ENCODE assay signal across 9 cellular contexts in genomic region chr16:74451951-74452758, GRCh38. TPM values are rescaled to one million over a fixed set of nuclear protein-coding genes. Genes with fewer than 3 reads are reported as not detected.
DNase-seq lines count a peak whose midpoint lies in the region; ATAC-seq, FAIRE-seq and TF ChIP-seq lines count a peak whose summit lies in the region.
"Had no signal": no experiment of that assay in that cellular context is flagged by ENCODE, and none has a peak within 500 bp of the region (broad histone marks: within the 10 kb centered on the region; RNA-seq: fewer than 3 reads in every experiment).

No MANE protein-coding gene starts in this region.

- H3K4me1 ChIP-seq in HepG2 (ENCODE audit: insufficient read depth, low read length) (peaks cover 34% of the 10 kb centered on the region), right lobe of liver (peaks cover 0 to 5% (median 0%) of the 10 kb centered on the region in 4 donors), OCI-LY7 (ENCODE audit: insufficient read depth, low read length, poor library complexity, severe bottlenecking) (peaks cover 19% of the 10 kb centered on the region), HAP-1 (no peaks in the 10 kb centered on the region)

- CTCF ChIA-PET in HepG2 (lab: Yijun Ruan, JAX; ENCODE audit: low intra/inter-chr PET ratio, low total read pairs) (no interaction called here), OCI-LY7 (lab: Charles Lee; ENCODE audit: unreplicated experiment) (no interaction called here)

- peaks cover 22% of the 10 kb centered on the region for H3K4me1 Mint-ChIP-seq in stimulated activated memory B cell treated with anti-CD40 and anti-IgM and Interleukin-4, amounts not matched to agents 10 μg/mL and 1 μg/mL and 100 μg/mL, for 72 hours
- no peaks in the 10 kb centered on the region for H3K4me1 Mint-ChIP-seq in activated T-helper 1 cell treated with anti-CD3 and anti-CD28 coated beads, Interleukin-12 subunit alpha, Interleukin-12 subunit beta, Interleukin-2, Interleukin-4 antibody, amounts not matched to agents 30 ng/mL and 10 ng/mL and 1 ng/mL, durations not matched to agents 14 hours and 24 hours and 36 hours (ENCODE audit: low read depth)

- H3K4me3 Mint-ChIP-seq in stimulated activated memory B cell treated with anti-CD40 and anti-IgM and Interleukin-4, amounts not matched to agents 10 μg/mL and 1 μg/mL and 100 μg/mL, for 72 hours, result no peak overlapping the region
- H3K4me3 Mint-ChIP-seq in activated T-helper 1 cell treated with anti-CD3 and anti-CD28 coated beads, Interleukin-12 subunit alpha, Interleukin-12 subunit beta, Interleukin-2, Interleukin-4 antibody, amounts not matched to agents 30 ng/mL and 10 ng/mL and 1 ng/mL, durations not matched to agents 14 hours and 24 hours and 36 hours, result no peak overlapping the region
- H3K4me3 Mint-ChIP-seq: T-helper 17 cell had no signal

- TF ChIP-seq POLR2A in HepG2 (IDR thresholded peaks at IDR 0.05; ENCODE audit: insufficient read depth in 1 of 2, low read depth in 2 of 2, low read length in 2 of 2), result no peak
- TF ChIP-seq POLR2A in right lobe of liver (IDR thresholded peaks at IDR 0.05), result no peak

- no peaks in the 10 kb centered on the region for H3K27me3 ChIP-seq in HepG2 (ENCODE audit: control insufficient read depth in 1 of 2, insufficient read depth in 2 of 2, low read length in 2 of 2)
- no peaks in the 10 kb centered on the region for H3K27me3 ChIP-seq in right lobe of liver
- no peaks in the 10 kb centered on the region for H3K27me3 ChIP-seq in HAP-1 (ENCODE audit: low read depth)

- H3K9me2 ChIP-seq in OCI-LY7 (ENCODE audit: insufficient read depth, low read length), result no peaks in the 10 kb centered on the region

- H3K36me3 Mint-ChIP-seq in stimulated activated memory B cell treated with anti-CD40 and anti-IgM and Interleukin-4, amounts not matched to agents 10 μg/mL and 1 μg/mL and 100 μg/mL, for 72 hours, result peaks cover 68% of the 10 kb centered on the region
- peaks cover 32% of the 10 kb centered on the region for H3K36me3 Mint-ChIP-seq in activated T-helper 1 cell treated with anti-CD3 and anti-CD28 coated beads, Interleukin-12 subunit alpha, Interleukin-12 subunit beta, Interleukin-2, Interleukin-4 antibody, amounts not matched to agents 30 ng/mL and 10 ng/mL and 1 ng/mL, durations not matched to agents 14 hours and 24 hours and 36 hours (ENCODE audit: low read depth)

- TF ChIP-seq CTCF in HepG2 (CRISPR knock-in tag; IDR thresholded peaks at IDR 0.05), result no peak
- TF ChIP-seq CTCF in right lobe of liver (IDR thresholded peaks at IDR 0.05), result no peak
- TF ChIP-seq CTCF in OCI-LY7 (conservative IDR thresholded peaks at IDR 0.05; ENCODE audit: low read length), result no peak

- in situ Hi-C loops in HepG2 (cut with HindIII; ENCODE audit: extremely low pct_ligation_motif_present, low pct_unique_long_range_greater_than_20kb) (no loop called here), HAP-1 (cut with MboI; ENCODE audit: low sequenced_read_pairs) (no loop called here)

- intact Hi-C loops in HepG2 (cut with micrococcal nuclease; ENCODE audit: unreplicated experiment) (no loop called here), right lobe of liver (cut with DNase I) (loop anchor here in 1 of 2 donors (10.0 kb wide), 1 partner anchor 173 kb away; no protein-coding TSS in a partner anchor), OCI-LY7 (cut with micrococcal nuclease; ENCODE audit: unreplicated experiment) (no loop called here)
- intact Hi-C loops in activated T-helper 1 cell treated with anti-CD3 and anti-CD28 coated beads, Interleukin-12 subunit alpha, Interleukin-12 subunit beta, Interleukin-2, Interleukin-4 antibody, amounts not matched to agents 30 ng/mL and 10 ng/mL and 1 ng/mL, durations not matched to agents 14 hours and 24 hours and 36 hours (cut with micrococcal nuclease), result no loop called here

- no peak for TF ChIP-seq RAD21 in HepG2 (CRISPR knock-in tag; IDR thresholded peaks at IDR 0.05)

- H2AFZ ChIP-seq in HepG2 (ENCODE audit: low read length), result no peak overlapping the region
- no peak overlapping the region for H2AFZ ChIP-seq in OCI-LY7 (ENCODE audit: low read length)

- BruUV-seq in HepG2 (replicated peaks; lab: Mats Ljungman, UMichigan), result TSS peak; percentile 40
- no TSS peak for BruUV-seq in OCI-LY7 (replicated peaks; lab: Mats Ljungman, UMichigan)

- no peak overlapping the region for H3K9ac ChIP-seq in HepG2 (ENCODE audit: insufficient read depth, low read depth, low read length)

- H4K20me1 ChIP-seq in HepG2 (ENCODE audit: insufficient read depth, low read length) (no peaks in the 10 kb centered on the region), OCI-LY7 (ENCODE audit: insufficient read depth, low read length) (no peaks in the 10 kb centered on the region)

- H3K27ac ChIP-seq in HepG2 (ENCODE audit: extremely low read length, insufficient read depth, low read length), result no peak overlapping the region
- H3K27ac ChIP-seq in right lobe of liver, result no peak overlapping the region
- H3K27ac ChIP-seq in OCI-LY7 (ENCODE audit: low read depth, low read length, poor library complexity, severe bottlenecking), result peak overlapping the region; percentile 53

- H3K4me3 ChIP-seq in HepG2 (replicated peaks in 1 of 3; ENCODE audit: insufficient read depth in 1 of 3, low read depth in 2 of 3, low read length in 3 of 3), result no peak overlapping the region
- H3K4me3 ChIP-seq in right lobe of liver, result no peak overlapping the region
- H3K4me3 ChIP-seq in OCI-LY7 (ENCODE audit: low read depth, low read length, poor library complexity, severe bottlenecking), result no peak overlapping the region
- H3K4me3 ChIP-seq in HAP-1, result no peak overlapping the region

- H3K27ac Mint-ChIP-seq in stimulated activated memory B cell treated with anti-CD40 and anti-IgM and Interleukin-4, amounts not matched to agents 10 μg/mL and 1 μg/mL and 100 μg/mL, for 72 hours, result peak overlapping the region; percentile 72
- H3K27ac Mint-ChIP-seq in activated T-helper 1 cell treated with anti-CD3 and anti-CD28 coated beads, Interleukin-12 subunit alpha, Interleukin-12 subunit beta, Interleukin-2, Interleukin-4 antibody, amounts not matched to agents 30 ng/mL and 10 ng/mL and 1 ng/mL, durations not matched to agents 14 hours and 24 hours and 36 hours, result no peak overlapping the region

- H3K36me3 ChIP-seq in HepG2 (replicated peaks in 1 of 2; ENCODE audit: control insufficient read depth in 1 of 2, insufficient read depth in 2 of 2, low read length in 2 of 2) (peaks cover 13 to 40% of the 10 kb centered on the region in 2 experiments), right lobe of liver (peaks cover 0 to 61% (median 23%) of the 10 kb centered on the region in 4 donors), OCI-LY7 (ENCODE audit: insufficient read depth, low read length) (peaks cover 63% of the 10 kb centered on the region), HAP-1 (replicated peaks) (peaks cover 66% of the 10 kb centered on the region)

- no peaks in the 10 kb centered on the region for H3K27me3 Mint-ChIP-seq in stimulated activated memory B cell treated with anti-CD40 and anti-IgM and Interleukin-4, amounts not matched to agents 10 μg/mL and 1 μg/mL and 100 μg/mL, for 72 hours
- H3K27me3 Mint-ChIP-seq in activated T-helper 1 cell treated with anti-CD3 and anti-CD28 coated beads, Interleukin-12 subunit alpha, Interleukin-12 subunit beta, Interleukin-2, Interleukin-4 antibody, amounts not matched to agents 30 ng/mL and 10 ng/mL and 1 ng/mL, durations not matched to agents 14 hours and 24 hours and 36 hours (ENCODE audit: insufficient read depth), result no peaks in the 10 kb centered on the region
- H3K27me3 Mint-ChIP-seq: T-helper 17 cell had no signal

- 97% methylated on average over 14 of the region's 14 CpGs for WGBS in HepG2 (ENCODE audit: low lambda C conversion rate)
- WGBS in right lobe of liver (ENCODE audit: insufficient coverage, low coverage, low lambda C conversion rate, missing lambda C conversion rate), result 67% methylated on average over 1 of the region's 14 CpGs

- no peaks in the 10 kb centered on the region for H3K9me3 ChIP-seq in HepG2 (ENCODE audit: low read length)
- H3K9me3 ChIP-seq in right lobe of liver, result no peaks in the 10 kb centered on the region
- H3K9me3 ChIP-seq in OCI-LY7 (ENCODE audit: low read length), result no peaks in the 10 kb centered on the region
- no peaks in the 10 kb centered on the region; the same call in 1 of the 2 replicates for H3K9me3 ChIP-seq in HAP-1

- no peaks in the 10 kb centered on the region for H3K79me2 ChIP-seq in HepG2 (ENCODE audit: insufficient read depth, low read length)
- no peaks in the 10 kb centered on the region for H3K79me2 ChIP-seq in OCI-LY7 (ENCODE audit: insufficient read depth, low read depth, low read length)

- no peak for ATAC-seq in HepG2
- ATAC-seq in right lobe of liver, result no peak
- ATAC-seq in HG02678 (IDR thresholded peaks at IDR 0.05; ENCODE audit: unreplicated experiment), result peak; percentile 89
- peak; percentile 95 for ATAC-seq in stimulated activated memory B cell treated with anti-CD40 and anti-IgM and Interleukin-4, amounts not matched to agents 10 μg/mL and 1 μg/mL and 100 μg/mL, for 72 hours
- no peak for ATAC-seq in GM19035 (IDR thresholded peaks at IDR 0.05; ENCODE audit: unreplicated experiment)
- ATAC-seq: T-helper 17 cell had no signal

- H3K9me3 Mint-ChIP-seq in stimulated activated memory B cell treated with anti-CD40 and anti-IgM and Interleukin-4, amounts not matched to agents 10 μg/mL and 1 μg/mL and 100 μg/mL, for 72 hours, result no peaks in the 10 kb centered on the region
- H3K9me3 Mint-ChIP-seq in activated T-helper 1 cell treated with anti-CD3 and anti-CD28 coated beads, Interleukin-12 subunit alpha, Interleukin-12 subunit beta, Interleukin-2, Interleukin-4 antibody, amounts not matched to agents 30 ng/mL and 10 ng/mL and 1 ng/mL, durations not matched to agents 14 hours and 24 hours and 36 hours, result no peaks in the 10 kb centered on the region

- FAIRE-seq in HepG2 (lab: Jason Lieb, UNC), result no peak

- POLR2A ChIA-PET in HepG2 (lab: Yijun Ruan, JAX) (no interaction called here), OCI-LY7 (lab: Charles Lee) (interaction anchor here (1.0 to 1.1 kb wide), 2 partner anchors 23 to 126 kb away, joined by 3 to 5 read pairs; no protein-coding TSS in a partner anchor)

- DNase-seq in HepG2 (ENCODE audit: low spot score) (no peak), right lobe of liver (no peak), OCI-LY7 (ENCODE audit: low spot score) (peak; percentile 70), HAP-1 (ENCODE audit: low spot score in 2 of 2) (no peak)
- DNase-seq in activated T-helper 1 cell treated with anti-CD3 and anti-CD28 coated beads, Interleukin-12 subunit alpha, Interleukin-12 subunit beta, Interleukin-2, Interleukin-4 antibody, amounts not matched to agents 30 ng/mL and 10 ng/mL and 1 ng/mL, durations not matched to agents 14 hours and 24 hours and 36 hours (ENCODE audit: low spot score), result no peak
- DNase-seq: T-helper 17 cell had no signal

- TF ChIP-seq EP300 in HepG2 (IDR thresholded peaks at IDR 0.05; ENCODE audit: low read depth in 2 of 2, low read length in 2 of 2), result no peak
- TF ChIP-seq EP300 in HepG2 (CRISPR knock-in tag; IDR thresholded peaks at IDR 0.05; ENCODE audit: borderline replicate concordance), result no peak

- no peak overlapping the region for H3K4me2 ChIP-seq in HepG2 (ENCODE audit: low read depth, low read length)
- H3K4me2 ChIP-seq in OCI-LY7 (ENCODE audit: low read length), result peak overlapping the region; percentile 33

RNA-seq across cellular contexts. Expression of gene CLEC18B, which starts 30.9 kb away (rescaled TPM):
- 0.31 TPM in 1 of 2 replicates, not detected in the other for total RNA-seq in HepG2 (2016; rRNA removed; fragmentation: Illumina TruSeq; extraction: Trizol)
- not detected in 2 replicates for total RNA-seq in HepG2 (2016; cell fraction: cytosol; rRNA removed; fragmentation: Illumina TruSeq; extraction: Trizol; ENCODE audit: low read depth)
- total RNA-seq in HepG2 (2016; cell fraction: insoluble cytoplasmic fraction; rRNA removed; fragmentation: Illumina TruSeq; extraction: Trizol), result not detected in 2 replicates
- not detected in 2 replicates for total RNA-seq in HepG2 (2016; cell fraction: membrane; rRNA removed; fragmentation: Illumina TruSeq; extraction: Trizol)
- total RNA-seq in HepG2 (2016; cell fraction: nucleus; rRNA removed; fragmentation: Illumina TruSeq; extraction: Trizol), result not detected in 2 replicates
- 0.54 and 1.1 TPM in 2 replicates for polyA plus RNA-seq in HepG2 (2011; rRNA removed)
- 0.15 and 0.23 TPM in 2 replicates for polyA plus RNA-seq in HepG2 (2011; cell fraction: cytosol; rRNA removed)
- polyA plus RNA-seq in HepG2 (2011; cell fraction: nucleus; rRNA removed), result 4.7 and 5.2 TPM in 2 replicates
- polyA plus RNA-seq in HepG2 (2012), result 0.76 and 1.5 TPM in 2 replicates
- polyA plus RNA-seq in HepG2 (2016; cell fraction: cytosol; fragmentation: Illumina TruSeq; extraction: Trizol; ENCODE audit: low read depth), result not detected in 2 replicates
- 0.15 TPM in 1 of 2 replicates, not detected in the other for polyA plus RNA-seq in HepG2 (2016; cell fraction: insoluble cytoplasmic fraction; fragmentation: Illumina TruSeq; extraction: Trizol; ENCODE audit: low read depth)
- 0.09 TPM in 1 of 2 replicates, not detected in the other for polyA plus RNA-seq in HepG2 (2016; cell fraction: membrane; fragmentation: Illumina TruSeq; extraction: Trizol; ENCODE audit: low read depth)
- 2.0 TPM in 1 of 2 replicates, not detected in the other for polyA plus RNA-seq in HepG2 (2016; cell fraction: nucleus; fragmentation: Illumina TruSeq; extraction: Trizol; ENCODE audit: insufficient read depth, low read depth)
- 0.66 and 1.0 TPM in 2 replicates for polyA minus RNA-seq in HepG2 (2011; rRNA and poly(A)+ RNA removed; ENCODE audit: low replicate concordance)
- polyA minus RNA-seq in HepG2 (2011; cell fraction: cytosol; rRNA and poly(A)+ RNA removed), result not detected in 2 replicates
- polyA minus RNA-seq in HepG2 (2011; cell fraction: nucleus; rRNA and poly(A)+ RNA removed), result 0.64 and 1.6 TPM in 2 replicates
- total RNA-seq in right lobe of liver, result under 1 TPM in 3 of 6 experiments, not detected in 3; 0.64 to 0.75 (median 0.71) TPM
- total RNA-seq in OCI-LY7 (2014; rRNA removed; shearing (Covaris generic)), result 0.21 and 0.79 TPM in 2 replicates
- total RNA-seq in OCI-LY7 (2022), result 0.20 TPM in 1 of 2 replicates, not detected in the other
- total RNA-seq in activated T-helper 1 cell treated with anti-CD3 and anti-CD28 coated beads, Interleukin-12 subunit alpha, Interleukin-12 subunit beta, Interleukin-2, Interleukin-4 antibody, amounts not matched to agents 30 ng/mL and 10 ng/mL and 1 ng/mL, durations not matched to agents 14 hours and 24 hours and 36 hours, result 0.60 TPM in 1 of 2 replicates, not detected in the other

Comparison
In these comparisons a context has a peak if more than half of its experiments do, and no peak if none do; other contexts are left out.
1. ATAC-seq: peak in HG02678 (single experiment) and stimulated activated memory B cell treated with anti-CD40 and anti-IgM and Interleukin-4, amounts not matched to agents 10 μg/mL and 1 μg/mL and 100 μg/mL, for 72 hours (single experiment); none in HepG2 (single experiment), right lobe of liver (0 of 4) and GM19035 (single experiment).